ENCODE assay signal across 18 cellular contexts in the genomic region with DNA sequence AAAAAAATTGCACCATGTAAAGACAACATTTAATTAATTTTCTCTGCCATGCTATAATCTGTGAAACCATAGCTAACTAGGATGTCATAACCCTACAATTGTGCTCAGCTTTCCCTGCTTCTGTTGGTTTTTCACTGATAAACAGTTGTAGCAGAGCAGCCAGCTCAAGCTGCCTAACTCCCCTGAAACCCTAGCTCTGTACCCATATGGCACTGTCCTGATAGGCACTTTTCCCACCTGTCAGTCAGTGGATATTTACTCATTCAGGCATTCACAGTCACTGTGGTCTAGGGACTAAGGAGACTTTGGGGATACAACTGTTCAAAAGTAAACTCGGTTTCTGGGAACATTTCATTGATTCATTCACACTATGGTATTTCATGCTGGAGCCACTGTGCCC.
DNase-seq lines count a peak whose midpoint lies in the region; ATAC-seq and FAIRE-seq lines count a peak whose summit lies in the region.
"Had no signal": no experiment of that assay in that cellular context is flagged by ENCODE, and none has a peak within 500 bp of the region (broad histone marks: within the 10 kb centered on the region; RNA-seq: fewer than 3 reads in every experiment).

No MANE protein-coding gene starts in this region.

- H3K9me3 ChIP-seq in neuron (ENCODE audit: low read length), result no peaks in the 10 kb centered on the region
- H3K9me3 ChIP-seq: HAP-1 had no signal

- DNase-seq in NCI-H146 (lab: John Stamatoyannopoulos, UW), result peak; percentile 58
- DNase-seq in NCI-H1694 treated with DMSO at 0.1 percent for 48 hours (lab: John Stamatoyannopoulos, UW), result peak; percentile 69
- DNase-seq in OCI-M1 (lab: John Stamatoyannopoulos, UW), result peak; percentile 13
- no peak for DNase-seq in RCC 7860 (ENCODE audit: low spot score)
- DNase-seq: ACHN, C1 segment of cervical spinal cord, GM23248, Karpas-422, NCI-H1417 treated with DMSO at 0.1 percent for 48 hours, NCI-H345, T-helper 17 cell had no signal

- H3K36me3 ChIP-seq in neuron (ENCODE audit: insufficient read depth, low read length), result no peaks in the 10 kb centered on the region
- H3K36me3 ChIP-seq: HAP-1 had no signal

- H3K27me3 ChIP-seq in neuron (ENCODE audit: insufficient read depth, low read length), result no peaks in the 10 kb centered on the region

- FAIRE-seq in RCC 7860 (lab: Jason Lieb, UNC), result no peak
- FAIRE-seq: G401.6, GM19239 had no signal

- H3K4me1 ChIP-seq in neuron (ENCODE audit: insufficient read depth, low read length), result no peaks in the 10 kb centered on the region
- H3K4me1 ChIP-seq: HAP-1 had no signal

- ATAC-seq in GM18502 (IDR thresholded peaks at IDR 0.05; ENCODE audit: poor library complexity, unreplicated experiment) (no peak), HG02938 (IDR thresholded peaks at IDR 0.05; ENCODE audit: unreplicated experiment) (no peak)
- ATAC-seq: Panc1, T-helper 17 cell had no signal

- peak overlapping the region; percentile 30 for H2AFZ ChIP-seq in neuron (ENCODE audit: low read depth, low read length)
- H2AFZ ChIP-seq: GM23248 had no signal

- H3K4me3 ChIP-seq in neuron (ENCODE audit: low read length), result no peak overlapping the region
- H3K4me3 ChIP-seq: GM23248, HAP-1 had no signal
